ENCODE assay signal across 1 cellular context in genomic region chr5:58239731-58240130, GRCh38.
TF ChIP-seq lines count a peak whose summit lies in the region.

No MANE protein-coding gene starts in this region.

TF ChIP-seq in IMR-90, 13 proteins besides CTCF, POLR2A, EP300 and RAD21 (continued from another document):
- TF ChIP-seq NFE2L2 (IDR thresholded peaks at IDR 0.05; ENCODE audit: low read depth, low read length) (no peak), CHD1 (IDR thresholded peaks at IDR 0.05; ENCODE audit: low read depth, low read length) (no peak), USF2 (IDR thresholded peaks at IDR 0.05; ENCODE audit: low read depth, low read length) (no peak), RCOR1 (IDR thresholded peaks at IDR 0.05; ENCODE audit: insufficient replicate concordance, low read length) (no peak), FOS (IDR thresholded peaks at IDR 0.05; ENCODE audit: low read depth, low read length) (no peak)
